In genomic region chr5:130652178-130652577, GRCh38 we compare ENCODE assay signal across 16 cellular contexts.
DNase-seq lines count a peak whose midpoint lies in the region; ATAC-seq, FAIRE-seq and TF ChIP-seq lines count a peak whose summit lies in the region.
"Had no signal": no experiment of that assay in that cellular context is flagged by ENCODE, and none has a peak within 500 bp of the region (broad histone marks: within the 10 kb centered on the region; RNA-seq: fewer than 3 reads in every experiment).

No MANE protein-coding gene starts in this region.

- DNase-seq in Caki2 (ENCODE audit: low read depth) (peak; percentile 16), HT1080 (ENCODE audit: low read depth) (peak; percentile 91), brain pericyte (ENCODE audit: low read depth, low spot score) (peak; percentile 33), kidney glomerular epithelial cell (lab: John Stamatoyannopoulos, UW) (peak; percentile 31), nephron progenitor cell (no peak), NCI-H187 (lab: John Stamatoyannopoulos, UW) (no peak), kidney (no peak)
- DNase-seq: activated CD8-positive, alpha-beta memory T cell treated with anti-CD3 and anti-CD28 coated beads, Interleukin-2, amount 50 U/mL, for 48 hours; NCI-H526 treated with DMSO at 0.1 percent for 48 hours; SHP77; stimulated activated CD4-positive, alpha-beta T cell treated with anti-CD3 and anti-CD28 coated beads, Interleukin-4, amount 100 ng/mL, for 24 hours; stomach had no signal

- H3K27me3 Mint-ChIP-seq in nephron progenitor cell (ENCODE audit: low read depth, poor library complexity): peaks cover 2% of the 10 kb centered on the region

- H3K9me3 Mint-ChIP-seq in nephron progenitor cell: no peaks in the 10 kb centered on the region

- no peak overlapping the region for H3K4me3 Mint-ChIP-seq in nephron progenitor cell

- TF ChIP-seq CTCF in nephron progenitor cell (IDR thresholded peaks at IDR 0.05) (no peak), kidney (IDR thresholded peaks at IDR 0.05; ENCODE audit: borderline replicate concordance, extremely low read depth, insufficient read depth) (no peak)

- no peaks in the 10 kb centered on the region for H3K36me3 Mint-ChIP-seq in nephron progenitor cell (ENCODE audit: low read depth)

- H3K27ac Mint-ChIP-seq in nephron progenitor cell: no peak overlapping the region

- H3K9me3 ChIP-seq in kidney (ENCODE audit: control insufficient read depth in 1 of 2, low read length in 2 of 2): no peaks in the 10 kb centered on the region
- H3K9me3 ChIP-seq: ascending aorta, stomach had no signal

- intact Hi-C loops in kidney (cut with DNase I): no loop called here

- no peak for FAIRE-seq in kidney (lab: Jason Lieb, UNC)

- no peak overlapping the region for H3K27ac ChIP-seq in kidney (ENCODE audit: low read depth in 2 of 2, low read length in 2 of 2)
- H3K27ac ChIP-seq: ascending aorta, HL-60, stomach, VCaP had no signal

- no peak overlapping the region for H3K4me3 ChIP-seq in kidney (ENCODE audit: low read length in 2 of 2)
- H3K4me3 ChIP-seq: ascending aorta, stomach had no signal

- H3K4me1 ChIP-seq in kidney (ENCODE audit: control insufficient read depth in 1 of 2, insufficient read depth in 1 of 2, low read depth in 1 of 2, low read length in 2 of 2): no peaks in the 10 kb centered on the region
- H3K4me1 ChIP-seq: ascending aorta, stomach had no signal

- H3K36me3 ChIP-seq in kidney (ENCODE audit: control insufficient read depth in 1 of 2, insufficient read depth in 2 of 2, low read length in 2 of 2): no peaks in the 10 kb centered on the region
- H3K36me3 ChIP-seq: ascending aorta, stomach had no signal

- H3K4me1 Mint-ChIP-seq in nephron progenitor cell: no peaks in the 10 kb centered on the region

- no peak overlapping the region for H3K9ac ChIP-seq in kidney (ENCODE audit: low read length in 2 of 2)

- in situ Hi-C loops in Caki2 (cut with HindIII; ENCODE audit: low pct_unique_long_range_greater_than_20kb, low sequenced_read_pairs): no loop called here

- ATAC-seq in HG02610 (IDR thresholded peaks at IDR 0.05; ENCODE audit: unreplicated experiment): no peak

Comparison
In these comparisons a context has a peak if more than half of its experiments do, and no peak if none do; other contexts are left out.
1. DNase-seq: peak in Caki2 (single experiment), HT1080 (single experiment), brain pericyte (single experiment) and kidney glomerular epithelial cell (single experiment); none in nephron progenitor cell (single experiment), NCI-H187 (0 of 2) and kidney (single experiment).